ENCODE assay signal across 18 cellular contexts in genomic region chr4:140108713-140109230, GRCh38. TPM values are rescaled to one million over a fixed set of nuclear protein-coding genes. Genes with fewer than 3 reads are reported as not detected.
DNase-seq lines count a peak whose midpoint lies in the region; ATAC-seq and TF ChIP-seq lines count a peak whose summit lies in the region.
"Had no signal": no experiment of that assay in that cellular context is flagged by ENCODE, and none has a peak within 500 bp of the region (broad histone marks: within the 10 kb centered on the region; RNA-seq: fewer than 3 reads in every experiment).

No MANE protein-coding gene starts in this region.

- H3K79me2 ChIP-seq in Karpas-422 (ENCODE audit: low read length): peaks cover 91% of the 10 kb centered on the region

- intact Hi-C loops in heart left ventricle (cut with DNase I): loop anchor here in 1 of 10 donors (5.0 kb wide), 1 partner anchor 34 kb away; no protein-coding TSS in a partner anchor

- H3K27me3 ChIP-seq in BLaER1 (no peaks in the 10 kb centered on the region), Karpas-422 (ENCODE audit: low read length) (no peaks in the 10 kb centered on the region), heart left ventricle (no peaks in the 10 kb centered on the region), SJCRH30 (no peaks in the 10 kb centered on the region)
- H3K27me3 ChIP-seq: BE2C, SJSA1 had no signal

- no peaks in the 10 kb centered on the region for H3K27me3 Mint-ChIP-seq in mesothelial cell of epicardium (ENCODE audit: low read depth)
- peaks cover 8% of the 10 kb centered on the region for H3K27me3 Mint-ChIP-seq in activated T-cell treated with anti-CD3 and anti-CD28 coated beads, Interleukin-2, amount 50 U/mL, for 24 hours

- no peaks in the 10 kb centered on the region for H4K20me1 ChIP-seq in BLaER1
- H4K20me1 ChIP-seq in Karpas-422 (ENCODE audit: insufficient read depth, low read depth, low read length): no peaks in the 10 kb centered on the region; the same call in 1 of the 2 replicates

- H3K4me1 Mint-ChIP-seq in mesothelial cell of epicardium: peaks cover 9% of the 10 kb centered on the region
- H3K4me1 Mint-ChIP-seq in activated T-cell treated with anti-CD3 and anti-CD28 coated beads, Interleukin-2, amount 50 U/mL, for 24 hours (ENCODE audit: low read depth): peaks cover 32% of the 10 kb centered on the region
- H3K4me1 Mint-ChIP-seq: H9 had no signal

- H3K9ac ChIP-seq in BLaER1: no peak overlapping the region
- peak overlapping the region; percentile 7; the same call in 1 of the 2 replicates for H3K9ac ChIP-seq in Karpas-422 (ENCODE audit: low read length)

- TF ChIP-seq CTCF in epithelial cell of esophagus (IDR thresholded peaks at IDR 0.05; ENCODE audit: insufficient read depth, low read depth, low read length, missing control alignments) (no peak), mesothelial cell of epicardium (IDR thresholded peaks at IDR 0.05; ENCODE audit: unreplicated experiment) (no peak), heart left ventricle (IDR thresholded peaks at IDR 0.05) (no peak)

- TF ChIP-seq POLR2A in heart left ventricle (IDR thresholded peaks at IDR 0.05): no peak

- H3K9me3 ChIP-seq in BLaER1 (0 out of 2 replicates have a peak, but pooled peaks cover 6% of the 10 kb centered on the region), Karpas-422 (ENCODE audit: low read length) (no peaks in the 10 kb centered on the region), heart left ventricle (no peaks in the 10 kb centered on the region), SJCRH30 (replicated peaks) (no peaks in the 10 kb centered on the region)
- H3K9me3 ChIP-seq: BE2C, SJSA1 had no signal

- no peaks in the 10 kb centered on the region for H3K9me2 ChIP-seq in Karpas-422 (replicated peaks; ENCODE audit: insufficient read depth, low read length)

- no peak overlapping the region for H2AFZ ChIP-seq in Karpas-422 (ENCODE audit: low read length)

- ATAC-seq in heart left ventricle (no peak), HG03039 (IDR thresholded peaks at IDR 0.05; ENCODE audit: unreplicated experiment) (no peak)

- H3K36me3 ChIP-seq in BLaER1 (peaks cover 13% of the 10 kb centered on the region; the same call in 1 of the 2 replicates), Karpas-422 (ENCODE audit: insufficient read depth, low read length) (no peaks in the 10 kb centered on the region; the same call in 1 of the 2 replicates), heart left ventricle (no peaks in the 10 kb centered on the region), SJCRH30 (no peaks in the 10 kb centered on the region)
- H3K36me3 ChIP-seq: BE2C, SJSA1 had no signal

- H3K4me2 ChIP-seq in BLaER1: peak overlapping the region; percentile 28; the same call in 1 of the 2 replicates
- H3K4me2 ChIP-seq in Karpas-422 (ENCODE audit: low read depth, low read length, poor library complexity, severe bottlenecking): peak overlapping the region; percentile 5

- H3K9me3 Mint-ChIP-seq in mesothelial cell of epicardium: no peaks in the 10 kb centered on the region
- no peaks in the 10 kb centered on the region for H3K9me3 Mint-ChIP-seq in activated T-cell treated with anti-CD3 and anti-CD28 coated beads, Interleukin-2, amount 50 U/mL, for 24 hours
- H3K9me3 Mint-ChIP-seq: CD4-positive, alpha-beta memory T cell; H9; HFFc6 had no signal

- H3K4me3 ChIP-seq in BLaER1 (no peak overlapping the region), Karpas-422 (ENCODE audit: low read length) (no peak overlapping the region), epithelial cell of esophagus (ENCODE audit: low read length) (no peak overlapping the region), heart left ventricle (no peak overlapping the region), SJCRH30 (no peak overlapping the region)
- H3K4me3 ChIP-seq: SJSA1 had no signal

- H3K27ac Mint-ChIP-seq in mesothelial cell of epicardium: peak overlapping the region; percentile 26
- H3K27ac Mint-ChIP-seq in activated T-cell treated with anti-CD3 and anti-CD28 coated beads, Interleukin-2, amount 50 U/mL, for 24 hours: no peak overlapping the region
- H3K27ac Mint-ChIP-seq: H9, HFFc6 had no signal

- H3K27ac ChIP-seq in BLaER1 (no peak overlapping the region; the same call in 1 of the 2 replicates), Karpas-422 (ENCODE audit: low read length) (peak overlapping the region; percentile 47), heart left ventricle (no peak overlapping the region), SJCRH30 (no peak overlapping the region)
- H3K27ac ChIP-seq: SJSA1 had no signal

- H3K36me3 Mint-ChIP-seq in mesothelial cell of epicardium: no peaks in the 10 kb centered on the region
- no peaks in the 10 kb centered on the region for H3K36me3 Mint-ChIP-seq in activated T-cell treated with anti-CD3 and anti-CD28 coated beads, Interleukin-2, amount 50 U/mL, for 24 hours (ENCODE audit: low read depth)
- H3K36me3 Mint-ChIP-seq: CD4-positive, alpha-beta memory T cell had no signal

- H3K4me3 Mint-ChIP-seq in mesothelial cell of epicardium: no peak overlapping the region
- H3K4me3 Mint-ChIP-seq in activated T-cell treated with anti-CD3 and anti-CD28 coated beads, Interleukin-2, amount 50 U/mL, for 24 hours: no peak overlapping the region
- H3K4me3 Mint-ChIP-seq: CD4-positive, alpha-beta memory T cell; H9; HFFc6 had no signal

- DNase-seq in Karpas-422 (no peak), epithelial cell of esophagus (ENCODE audit: low read depth) (peak; percentile 51), mesothelial cell of epicardium (ENCODE audit: low spot score in 2 of 2, unreplicated experiment in 2 of 2) (no peak), heart left ventricle (no peak), SJCRH30 (no peak)
- no peak for DNase-seq in activated T-cell treated with anti-CD3 and anti-CD28 coated beads, Interleukin-2, amount 50 U/mL, for 24 hours
- DNase-seq: BE2C; CD4-positive, alpha-beta memory T cell; H9; HFFc6; KBM-7; MV-4-11; NCI-H1694; NCI-H2171; NCI-H345 had no signal

- peaks cover 53% of the 10 kb centered on the region for H3K4me1 ChIP-seq in BLaER1
- peaks cover 41% of the 10 kb centered on the region for H3K4me1 ChIP-seq in Karpas-422 (ENCODE audit: low read length)
- peaks cover 0 to 1% (median 0%) of the 10 kb centered on the region in 12 donors for H3K4me1 ChIP-seq in heart left ventricle
- H3K4me1 ChIP-seq in SJCRH30: no peaks in the 10 kb centered on the region; the same call in 1 of the 2 replicates

RNA-seq across cellular contexts. Expression of gene MAML3, which starts 45.2 kb away (rescaled TPM):
- total RNA-seq in Karpas-422 (2014; rRNA removed; shearing (Covaris generic); ENCODE audit: low replicate concordance): 20.0 and 20.8 TPM in 2 replicates
- total RNA-seq in mesothelial cell of epicardium (24.8 to 26.9 TPM (median 26.0 TPM) in 3 replicates), heart left ventricle (1 to 10 TPM; 1.7 to 5.9 (median 3.1) TPM)
- 1 to 10 TPM in 1 of 2 donors, under 1 TPM in 1; 0.76 to 2.2 TPM for polyA plus RNA-seq in heart left ventricle
- 0.23 and 0.42 TPM in 2 replicates for total RNA-seq in SJCRH30 (2014; rRNA removed; shearing (Covaris generic))
